ENCODE assay signal across 1 cellular context in genomic region chr17:81708739-81709185, GRCh38.
TF ChIP-seq lines count a peak whose summit lies in the region.

No MANE protein-coding gene starts in this region.

TF ChIP-seq in HepG2, 621 proteins besides CTCF, POLR2A, EP300 and RAD21 (continued from another document):
- TF ChIP-seq HNF1A (IDR thresholded peaks at IDR 0.05; ENCODE audit: low read depth) (no peak), HNF1A (CRISPR knock-in tag; IDR thresholded peaks at IDR 0.05; ENCODE audit: borderline replicate concordance) (no peak), ZNF383 (CRISPR knock-in tag; IDR thresholded peaks at IDR 0.05; ENCODE audit: borderline replicate concordance) (no peak), MAFK (conservative IDR thresholded peaks at IDR 0.05 in 1 of 2, IDR thresholded peaks at IDR 0.05 in 1 of 2; ENCODE audit: low read length in 2 of 2) (no peak), POLR2G (IDR thresholded peaks at IDR 0.05; ENCODE audit: low read depth, low read length) (peak; percentile 56), SUZ12 (IDR thresholded peaks at IDR 0.05; ENCODE audit: low read depth, low read length) (no peak)
